ENCODE assay signal across 21 cellular contexts in genomic region chr17:13134106-13134505, GRCh38.
"Had no signal": no experiment of that assay in that cellular context is flagged by ENCODE, and none has a peak within 500 bp of the region (broad histone marks: within the 10 kb centered on the region; RNA-seq: fewer than 3 reads in every experiment).

No MANE protein-coding gene starts in this region.

- H3K4me1 ChIP-seq: gastroesophageal sphincter, left ventricle myocardium inferior, lower lobe of right lung, pancreas had no signal

- H3K36me3 Mint-ChIP-seq: natural killer cell had no signal

- H3K4me3 ChIP-seq: dorsolateral prefrontal cortex, gastroesophageal sphincter, left ventricle myocardium inferior, lower lobe of right lung, pancreas, smooth muscle cell had no signal

- H3K36me3 ChIP-seq: gastroesophageal sphincter, left ventricle myocardium inferior, lower lobe of right lung, pancreas had no signal

- H3K4me3 Mint-ChIP-seq: memory B cell, mesothelial cell of epicardium, natural killer cell had no signal

- H3K4me1 Mint-ChIP-seq: natural killer cell had no signal

- DNase-seq: cortex of kidney; dorsolateral prefrontal cortex; effector CD8-positive, alpha-beta T cell; foreskin fibroblast; glutamatergic neuron; kidney; left cardiac atrium; left ventricle myocardium inferior; lower lobe of right lung; natural killer cell; occipital lobe; pancreas; right cardiac atrium; stimulated activated CD4-positive, alpha-beta T cell treated with anti-CD3 and anti-CD28 coated beads, Interleukin-2, amount 100 ng/mL, for 48 hours; stimulated activated naive CD4-positive, alpha-beta T cell treated with Interleukin-2 at 50 U/mL for 16 hours had no signal

- H3K9me3 ChIP-seq: gastroesophageal sphincter, left ventricle myocardium inferior, lower lobe of right lung, pancreas had no signal

- H3K27me3 ChIP-seq: gastroesophageal sphincter, pancreas had no signal

- H3K27ac ChIP-seq: dorsolateral prefrontal cortex, gastroesophageal sphincter, left ventricle myocardium inferior, lower lobe of right lung, pancreas had no signal

- H3K27ac Mint-ChIP-seq: memory B cell, mesothelial cell of epicardium, natural killer cell, progenitor cell of endocrine pancreas had no signal

- ATAC-seq: esophagus mucosa, gastroesophageal sphincter, left cardiac atrium, lower lobe of right lung, natural killer cell, pancreas, right cardiac atrium had no signal
